In genomic region chr9:30972654-30973053, GRCh38 we compare ENCODE assay signal across 29 cellular contexts.
"Had no signal": no experiment of that assay in that cellular context is flagged by ENCODE, and none has a peak within 500 bp of the region (broad histone marks: within the 10 kb centered on the region; RNA-seq: fewer than 3 reads in every experiment).

No MANE protein-coding gene starts in this region.

- FAIRE-seq: astrocyte, bronchial epithelial cell, endothelial cell of umbilical vein had no signal

- ATAC-seq: activated CD4-positive, CD25-positive, alpha-beta regulatory T cell treated with anti-CD3 and anti-CD28 coated beads, Interleukin-2, amount 50 U/mL, for 24 hours; activated CD8-positive, alpha-beta T cell treated with anti-CD3 and anti-CD28 coated beads for 36 hours; activated T-cell treated with anti-CD3 and anti-CD28 coated beads, Interleukin-2, amount 50 U/mL, for 4 hours; activated T-helper 17 cell treated with anti-CD3 and anti-CD28 coated beads, Interleukin-2, amount 50 U/mL, for 72 hours; effector memory CD8-positive, alpha-beta T cell had no signal

- H3K4me3 ChIP-seq: esophagus squamous epithelium had no signal

- H3K4me1 ChIP-seq: esophagus squamous epithelium had no signal

- H3K27ac ChIP-seq: brain microvascular endothelial cell, epithelial cell of prostate, esophagus squamous epithelium, VCaP had no signal

- H3K36me3 ChIP-seq: brain microvascular endothelial cell, esophagus squamous epithelium had no signal

- H3K27me3 ChIP-seq: brain microvascular endothelial cell, esophagus squamous epithelium had no signal

- DNase-seq: activated B cell treated with CpG ODN at 0.5 μM for 24 hours; activated CD4-positive, alpha-beta T cell treated with anti-CD3 and anti-CD28 coated beads for 48 hours; activated CD4-positive, alpha-beta T cell treated with anti-CD3 and anti-CD28 coated beads, Interleukin-2, amount 50 U/mL, for 1 hour; activated CD4-positive, alpha-beta T cell treated with anti-CD3 and anti-CD28 coated beads, Interleukin-2, amount 50 U/mL, for 48 hours; activated CD8-positive, alpha-beta memory T cell treated with anti-CD3 and anti-CD28 coated beads for 24 hours; activated CD8-positive, alpha-beta T cell treated with anti-CD3 and anti-CD28 coated beads for 36 hours; activated effector memory CD4-positive, alpha-beta T cell treated with Interleukin-2 at 50 U/mL for 16 hours; activated gamma-delta T cell treated with Interleukin-2 at 50 U/mL for 16 hours; activated naive CD4-positive, alpha-beta T cell treated with anti-CD3 and anti-CD28 coated beads, Interleukin-2, amount 50 U/mL, for 16 hours; activated naive CD4-positive, alpha-beta T cell treated with Interleukin-2 at 50 U/mL for 16 hours; activated T-cell treated with anti-CD3 and anti-CD28 coated beads, Interleukin-2, amount 50 U/mL, for 4 hours; amniotic stem cell; anterior cingulate cortex; brain microvascular endothelial cell; cortex of kidney; dermis blood vessel endothelial cell; effector CD4-positive, alpha-beta T cell; effector memory CD8-positive, alpha-beta T cell; esophagus squamous epithelium; foreskin melanocyte; head of caudate nucleus; T-helper 2 cell had no signal

- H3K9me3 ChIP-seq: esophagus squamous epithelium had no signal
